Comparison of ENCODE assay signal across 2 cellular contexts in the genomic region with DNA sequence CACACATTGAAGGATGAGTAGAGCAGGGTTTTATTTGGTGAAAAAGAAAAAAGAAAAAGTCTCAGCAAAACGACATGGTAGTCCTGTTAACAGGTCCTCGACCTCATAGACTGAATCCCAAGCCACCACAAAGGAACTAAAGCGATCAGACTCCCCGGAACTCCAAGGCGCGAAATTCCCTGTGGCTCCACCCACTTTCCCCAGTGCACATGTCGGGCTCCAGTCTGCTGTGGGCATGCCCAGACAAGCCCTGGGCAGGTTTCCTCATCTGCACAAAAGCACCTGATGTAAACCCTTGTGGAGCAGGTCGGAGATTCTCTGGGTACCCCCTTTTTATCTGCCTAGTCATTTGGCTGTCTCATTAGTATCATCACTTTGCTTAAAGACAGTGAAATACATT.
TF ChIP-seq lines count a peak whose summit lies in the region.

No MANE protein-coding gene starts in this region.

TF ChIP-seq in HCT116, 20 proteins besides CTCF, POLR2A, EP300 and RAD21 (continued from another document):
- TF ChIP-seq, protein P1, sequence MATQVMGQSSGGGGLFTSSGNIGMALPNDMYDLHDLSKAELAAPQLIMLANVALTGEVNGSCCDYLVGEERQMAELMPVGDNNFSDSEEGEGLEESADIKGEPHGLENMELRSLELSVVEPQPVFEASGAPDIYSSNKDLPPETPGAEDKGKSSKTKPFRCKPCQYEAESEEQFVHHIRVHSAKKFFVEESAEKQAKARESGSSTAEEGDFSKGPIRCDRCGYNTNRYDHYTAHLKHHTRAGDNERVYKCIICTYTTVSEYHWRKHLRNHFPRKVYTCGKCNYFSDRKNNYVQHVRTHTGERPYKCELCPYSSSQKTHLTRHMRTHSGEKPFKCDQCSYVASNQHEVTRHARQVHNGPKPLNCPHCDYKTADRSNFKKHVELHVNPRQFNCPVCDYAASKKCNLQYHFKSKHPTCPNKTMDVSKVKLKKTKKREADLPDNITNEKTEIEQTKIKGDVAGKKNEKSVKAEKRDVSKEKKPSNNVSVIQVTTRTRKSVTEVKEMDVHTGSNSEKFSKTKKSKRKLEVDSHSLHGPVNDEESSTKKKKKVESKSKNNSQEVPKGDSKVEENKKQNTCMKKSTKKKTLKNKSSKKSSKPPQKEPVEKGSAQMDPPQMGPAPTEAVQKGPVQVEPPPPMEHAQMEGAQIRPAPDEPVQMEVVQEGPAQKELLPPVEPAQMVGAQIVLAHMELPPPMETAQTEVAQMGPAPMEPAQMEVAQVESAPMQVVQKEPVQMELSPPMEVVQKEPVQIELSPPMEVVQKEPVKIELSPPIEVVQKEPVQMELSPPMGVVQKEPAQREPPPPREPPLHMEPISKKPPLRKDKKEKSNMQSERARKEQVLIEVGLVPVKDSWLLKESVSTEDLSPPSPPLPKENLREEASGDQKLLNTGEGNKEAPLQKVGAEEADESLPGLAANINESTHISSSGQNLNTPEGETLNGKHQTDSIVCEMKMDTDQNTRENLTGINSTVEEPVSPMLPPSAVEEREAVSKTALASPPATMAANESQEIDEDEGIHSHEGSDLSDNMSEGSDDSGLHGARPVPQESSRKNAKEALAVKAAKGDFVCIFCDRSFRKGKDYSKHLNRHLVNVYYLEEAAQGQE (IDR thresholded peaks at IDR 0.05; ENCODE audit: low read depth) = no peak
- TF ChIP-seq POLR2AphosphoS5 (IDR thresholded peaks at IDR 0.05; ENCODE audit: low read depth, low read length) = no peak
- no peak for TF ChIP-seq CBX3 (IDR thresholded peaks at IDR 0.05; ENCODE audit: low read depth)
- no peak for TF ChIP-seq EZH2 (IDR thresholded peaks at IDR 0.05)
- no peak for TF ChIP-seq ZNF274 (IDR thresholded peaks at IDR 0.05; ENCODE audit: low read depth, low read length)
- no peak for TF ChIP-seq YY1 (IDR thresholded peaks at IDR 0.05; ENCODE audit: extremely low read depth, insufficient replicate concordance, low read depth, low read length)
- no peak for TF ChIP-seq ELF1 (IDR thresholded peaks at IDR 0.05; ENCODE audit: borderline replicate concordance, low read depth)
- no peak for TF ChIP-seq FOSL1 (IDR thresholded peaks at IDR 0.05; ENCODE audit: low read depth)
- TF ChIP-seq, protein P2, sequence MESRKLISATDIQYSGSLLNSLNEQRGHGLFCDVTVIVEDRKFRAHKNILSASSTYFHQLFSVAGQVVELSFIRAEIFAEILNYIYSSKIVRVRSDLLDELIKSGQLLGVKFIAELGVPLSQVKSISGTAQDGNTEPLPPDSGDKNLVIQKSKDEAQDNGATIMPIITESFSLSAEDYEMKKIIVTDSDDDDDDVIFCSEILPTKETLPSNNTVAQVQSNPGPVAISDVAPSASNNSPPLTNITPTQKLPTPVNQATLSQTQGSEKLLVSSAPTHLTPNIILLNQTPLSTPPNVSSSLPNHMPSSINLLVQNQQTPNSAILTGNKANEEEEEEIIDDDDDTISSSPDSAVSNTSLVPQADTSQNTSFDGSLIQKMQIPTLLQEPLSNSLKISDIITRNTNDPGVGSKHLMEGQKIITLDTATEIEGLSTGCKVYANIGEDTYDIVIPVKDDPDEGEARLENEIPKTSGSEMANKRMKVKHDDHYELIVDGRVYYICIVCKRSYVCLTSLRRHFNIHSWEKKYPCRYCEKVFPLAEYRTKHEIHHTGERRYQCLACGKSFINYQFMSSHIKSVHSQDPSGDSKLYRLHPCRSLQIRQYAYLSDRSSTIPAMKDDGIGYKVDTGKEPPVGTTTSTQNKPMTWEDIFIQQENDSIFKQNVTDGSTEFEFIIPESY (IDR thresholded peaks at IDR 0.05; ENCODE audit: extremely low read depth, insufficient replicate concordance, low read length) = no peak
- TF ChIP-seq SRF (IDR thresholded peaks at IDR 0.05; ENCODE audit: low read depth) = no peak
- TF ChIP-seq TCF7L2 (IDR thresholded peaks at IDR 0.05; ENCODE audit: borderline replicate concordance, extremely low read depth, insufficient read depth, insufficient read length) = no peak
- no peak for TF ChIP-seq SIN3A (IDR thresholded peaks at IDR 0.05; ENCODE audit: low read depth)
- TF ChIP-seq, protein P3, sequence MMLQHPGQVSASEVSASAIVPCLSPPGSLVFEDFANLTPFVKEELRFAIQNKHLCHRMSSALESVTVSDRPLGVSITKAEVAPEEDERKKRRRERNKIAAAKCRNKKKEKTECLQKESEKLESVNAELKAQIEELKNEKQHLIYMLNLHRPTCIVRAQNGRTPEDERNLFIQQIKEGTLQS (IDR thresholded peaks at IDR 0.05) = no peak

TF ChIP-seq in WTC11, 78 proteins besides CTCF, POLR2A, EP300 and RAD21 (continued from another document):
- TF ChIP-seq, protein P4, sequence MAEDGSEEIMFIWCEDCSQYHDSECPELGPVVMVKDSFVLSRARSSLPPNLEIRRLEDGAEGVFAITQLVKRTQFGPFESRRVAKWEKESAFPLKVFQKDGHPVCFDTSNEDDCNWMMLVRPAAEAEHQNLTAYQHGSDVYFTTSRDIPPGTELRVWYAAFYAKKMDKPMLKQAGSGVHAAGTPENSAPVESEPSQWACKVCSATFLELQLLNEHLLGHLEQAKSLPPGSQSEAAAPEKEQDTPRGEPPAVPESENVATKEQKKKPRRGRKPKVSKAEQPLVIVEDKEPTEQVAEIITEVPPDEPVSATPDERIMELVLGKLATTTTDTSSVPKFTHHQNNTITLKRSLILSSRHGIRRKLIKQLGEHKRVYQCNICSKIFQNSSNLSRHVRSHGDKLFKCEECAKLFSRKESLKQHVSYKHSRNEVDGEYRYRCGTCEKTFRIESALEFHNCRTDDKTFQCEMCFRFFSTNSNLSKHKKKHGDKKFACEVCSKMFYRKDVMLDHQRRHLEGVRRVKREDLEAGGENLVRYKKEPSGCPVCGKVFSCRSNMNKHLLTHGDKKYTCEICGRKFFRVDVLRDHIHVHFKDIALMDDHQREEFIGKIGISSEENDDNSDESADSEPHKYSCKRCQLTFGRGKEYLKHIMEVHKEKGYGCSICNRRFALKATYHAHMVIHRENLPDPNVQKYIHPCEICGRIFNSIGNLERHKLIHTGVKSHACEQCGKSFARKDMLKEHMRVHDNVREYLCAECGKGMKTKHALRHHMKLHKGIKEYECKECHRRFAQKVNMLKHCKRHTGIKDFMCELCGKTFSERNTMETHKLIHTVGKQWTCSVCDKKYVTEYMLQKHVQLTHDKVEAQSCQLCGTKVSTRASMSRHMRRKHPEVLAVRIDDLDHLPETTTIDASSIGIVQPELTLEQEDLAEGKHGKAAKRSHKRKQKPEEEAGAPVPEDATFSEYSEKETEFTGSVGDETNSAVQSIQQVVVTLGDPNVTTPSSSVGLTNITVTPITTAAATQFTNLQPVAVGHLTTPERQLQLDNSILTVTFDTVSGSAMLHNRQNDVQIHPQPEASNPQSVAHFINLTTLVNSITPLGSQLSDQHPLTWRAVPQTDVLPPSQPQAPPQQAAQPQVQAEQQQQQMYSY (CRISPR knock-in tag; IDR thresholded peaks at IDR 0.05) = no peak
- TF ChIP-seq GABPB1 (CRISPR knock-in tag; IDR thresholded peaks at IDR 0.05) (no peak), ZNF396 (CRISPR knock-in tag; IDR thresholded peaks at IDR 0.05; ENCODE audit: borderline replicate concordance) (no peak), TP53 (CRISPR knock-in tag; IDR thresholded peaks at IDR 0.05) (peak; percentile 96)
- TF ChIP-seq, protein P5, sequence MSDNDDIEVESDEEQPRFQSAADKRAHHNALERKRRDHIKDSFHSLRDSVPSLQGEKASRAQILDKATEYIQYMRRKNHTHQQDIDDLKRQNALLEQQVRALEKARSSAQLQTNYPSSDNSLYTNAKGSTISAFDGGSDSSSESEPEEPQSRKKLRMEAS (CRISPR knock-in tag; IDR thresholded peaks at IDR 0.05) = peak; percentile 65; the same call in 1 of the 2 replicates
- TF ChIP-seq, protein P6, sequence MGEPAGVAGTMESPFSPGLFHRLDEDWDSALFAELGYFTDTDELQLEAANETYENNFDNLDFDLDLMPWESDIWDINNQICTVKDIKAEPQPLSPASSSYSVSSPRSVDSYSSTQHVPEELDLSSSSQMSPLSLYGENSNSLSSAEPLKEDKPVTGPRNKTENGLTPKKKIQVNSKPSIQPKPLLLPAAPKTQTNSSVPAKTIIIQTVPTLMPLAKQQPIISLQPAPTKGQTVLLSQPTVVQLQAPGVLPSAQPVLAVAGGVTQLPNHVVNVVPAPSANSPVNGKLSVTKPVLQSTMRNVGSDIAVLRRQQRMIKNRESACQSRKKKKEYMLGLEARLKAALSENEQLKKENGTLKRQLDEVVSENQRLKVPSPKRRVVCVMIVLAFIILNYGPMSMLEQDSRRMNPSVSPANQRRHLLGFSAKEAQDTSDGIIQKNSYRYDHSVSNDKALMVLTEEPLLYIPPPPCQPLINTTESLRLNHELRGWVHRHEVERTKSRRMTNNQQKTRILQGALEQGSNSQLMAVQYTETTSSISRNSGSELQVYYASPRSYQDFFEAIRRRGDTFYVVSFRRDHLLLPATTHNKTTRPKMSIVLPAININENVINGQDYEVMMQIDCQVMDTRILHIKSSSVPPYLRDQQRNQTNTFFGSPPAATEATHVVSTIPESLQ (CRISPR knock-in tag; IDR thresholded peaks at IDR 0.05) = no peak
